ENCODE assay signal across 8 cellular contexts in the genomic region with DNA sequence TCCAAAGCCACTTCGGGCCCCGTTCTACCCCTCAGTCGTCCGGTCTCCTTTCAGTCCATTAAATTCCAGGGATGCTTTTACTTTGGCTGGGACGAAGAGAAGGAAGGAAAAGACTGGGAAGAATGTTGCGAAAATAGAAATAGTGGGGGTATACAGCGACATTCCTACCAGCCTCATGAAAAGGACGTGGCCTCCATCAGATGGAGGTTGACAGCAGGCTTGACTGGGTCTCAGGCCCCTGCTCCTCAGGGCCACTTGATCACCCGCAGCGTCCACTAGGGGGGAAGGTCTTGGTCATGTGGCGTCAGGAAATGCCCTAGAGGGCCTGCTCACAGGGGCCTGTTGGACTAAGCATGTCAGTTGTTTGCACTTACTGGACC. TPM values are rescaled to one million over a fixed set of nuclear protein-coding genes. Genes with fewer than 3 reads are reported as not detected.
DNase-seq lines count a peak whose midpoint lies in the region; ATAC-seq lines count a peak whose summit lies in the region.

No MANE protein-coding gene starts in this region.

- CTCF ChIA-PET in CD8-positive, alpha-beta memory T cell (lab: Charles Lee), result no interaction called here

- H3K27me3 Mint-ChIP-seq in CD8-positive, alpha-beta memory T cell, result peaks cover 1 to 18% of the 10 kb centered on the region in 2 donors
- peaks cover 14% of the 10 kb centered on the region for H3K27me3 Mint-ChIP-seq in activated naive CD8-positive, alpha-beta T cell treated with anti-CD3 and anti-CD28 coated beads, Interleukin-2, amount 10 ng/mL, durations not matched to agents 7 days and 5 days

- H3K4me3 Mint-ChIP-seq in CD8-positive, alpha-beta memory T cell, result peak overlapping the region; percentile 43 to 91 (median 78)
- H3K4me3 Mint-ChIP-seq in activated naive CD8-positive, alpha-beta T cell treated with anti-CD3 and anti-CD28 coated beads, Interleukin-2, amount 10 ng/mL, durations not matched to agents 7 days and 5 days, result peak overlapping the region; percentile 83

- no peaks in the 10 kb centered on the region for H3K36me3 Mint-ChIP-seq in CD8-positive, alpha-beta memory T cell
- no peaks in the 10 kb centered on the region for H3K36me3 Mint-ChIP-seq in activated naive CD8-positive, alpha-beta T cell treated with anti-CD3 and anti-CD28 coated beads, Interleukin-2, amount 10 ng/mL, durations not matched to agents 7 days and 5 days

- peak overlapping the region in 5 of 8 donors; percentile 9 to 82 (median 63) for H3K27ac Mint-ChIP-seq in CD8-positive, alpha-beta memory T cell
- H3K27ac Mint-ChIP-seq in activated naive CD8-positive, alpha-beta T cell treated with anti-CD3 and anti-CD28 coated beads, Interleukin-2, amount 10 ng/mL, durations not matched to agents 7 days and 5 days, result peak overlapping the region; percentile 51

- H3K27ac ChIP-seq in CD8-positive, alpha-beta memory T cell (ENCODE audit: low read depth, low read length), result no peak overlapping the region

- peak overlapping the region; percentile 53 for H3K4me3 ChIP-seq in CD8-positive, alpha-beta memory T cell (ENCODE audit: low read length)

- DNase-seq in CD8-positive, alpha-beta memory T cell, result peak in 2 of 5 donors; percentile 13 to 43
- peak; percentile 26 for DNase-seq in NCI-H774 (lab: John Stamatoyannopoulos, UW)
- DNase-seq in activated naive CD8-positive, alpha-beta T cell treated with anti-CD3 and anti-CD28 coated beads, Interleukin-2, amount 10 ng/mL, durations not matched to agents 7 days and 5 days, result peak; percentile 30
- DNase-seq in cardiac septum (ENCODE audit: low spot score), result peak; percentile 81
- DNase-seq in nucleus accumbens (lab: John Stamatoyannopoulos, UW), result peak in 54 of 56 donors; percentile 19 to 89 (median 68)

- no peaks in the 10 kb centered on the region for H3K36me3 ChIP-seq in CD8-positive, alpha-beta memory T cell (ENCODE audit: insufficient read depth, low read length)

- H3K9me3 Mint-ChIP-seq in CD8-positive, alpha-beta memory T cell, result peaks cover 0 to 7% (median 0%) of the 10 kb centered on the region in 5 donors
- no peaks in the 10 kb centered on the region for H3K9me3 Mint-ChIP-seq in activated naive CD8-positive, alpha-beta T cell treated with anti-CD3 and anti-CD28 coated beads, Interleukin-2, amount 10 ng/mL, durations not matched to agents 7 days and 5 days

- H3K9me3 ChIP-seq in CD8-positive, alpha-beta memory T cell (ENCODE audit: low read length), result no peaks in the 10 kb centered on the region

- peaks cover 9% of the 10 kb centered on the region for H3K4me1 ChIP-seq in CD8-positive, alpha-beta memory T cell (ENCODE audit: insufficient read depth, low read length)

- intact Hi-C loops in cardiac septum (cut with DNase I), result loop anchor here (2.0 to 5.0 kb wide), 2 partner anchors 226 to 381 kb away; no protein-coding TSS in a partner anchor

- POLR2A ChIA-PET in CD8-positive, alpha-beta memory T cell (lab: Charles Lee), result no interaction called here
- POLR2A ChIA-PET in activated naive CD8-positive, alpha-beta T cell treated with anti-CD3 and anti-CD28 coated beads, Interleukin-2, amount 10 ng/mL, durations not matched to agents 7 days and 5 days (lab: Charles Lee), result no interaction called here

- ATAC-seq in GM18909 (IDR thresholded peaks at IDR 0.05; ENCODE audit: poor library complexity, unreplicated experiment) (peak; percentile 47), HG03196 (IDR thresholded peaks at IDR 0.05; ENCODE audit: unreplicated experiment) (peak; percentile 49), GM19328 (IDR thresholded peaks at IDR 0.05; ENCODE audit: unreplicated experiment) (no peak)
- no peak for ATAC-seq in activated naive CD8-positive, alpha-beta T cell treated with anti-CD3 and anti-CD28 coated beads, Interleukin-2, amount 10 ng/mL, durations not matched to agents 7 days and 5 days (ENCODE audit: low read depth)

- H3K27me3 ChIP-seq in CD8-positive, alpha-beta memory T cell (ENCODE audit: insufficient read depth, low read length, poor library complexity, severe bottlenecking), result no peaks in the 10 kb centered on the region

- peaks cover 8 to 9% (median 8%) of the 10 kb centered on the region in 3 donors for H3K4me1 Mint-ChIP-seq in CD8-positive, alpha-beta memory T cell
- H3K4me1 Mint-ChIP-seq in activated naive CD8-positive, alpha-beta T cell treated with anti-CD3 and anti-CD28 coated beads, Interleukin-2, amount 10 ng/mL, durations not matched to agents 7 days and 5 days, result peaks cover 8% of the 10 kb centered on the region

RNA-seq across cellular contexts. Expression of a gene that starts 0.7 kb away (rescaled TPM):
- under 1 TPM; 0.15 to 0.20 TPM for total RNA-seq in CD8-positive, alpha-beta memory T cell
- polyA plus RNA-seq in CD8-positive, alpha-beta memory T cell, result 0.16 TPM
- under 1 TPM; 0.11 to 0.28 TPM for total RNA-seq in activated naive CD8-positive, alpha-beta T cell treated with anti-CD3 and anti-CD28 coated beads, Interleukin-2, amount 10 ng/mL, durations not matched to agents 7 days and 5 days
- 16.1 TPM for total RNA-seq in cardiac septum

Comparison
In these comparisons a context has a peak if more than half of its experiments do, and no peak if none do; other contexts are left out.
1. ATAC-seq: peak in GM18909 (single experiment) and HG03196 (single experiment); none in activated naive CD8-positive, alpha-beta T cell treated with anti-CD3 and anti-CD28 coated beads, Interleukin-2, amount 10 ng/mL, durations not matched to agents 7 days and 5 days (single experiment) and GM19328 (single experiment).
2. RNA of a gene that starts 0.7 kb away (total RNA-seq): 16.1 TPM in cardiac septum (single experiment); 0.11 to 0.28 TPM in activated naive CD8-positive, alpha-beta T cell treated with anti-CD3 and anti-CD28 coated beads, Interleukin-2, amount 10 ng/mL, durations not matched to agents 7 days and 5 days and 0.15 to 0.20 TPM in CD8-positive, alpha-beta memory T cell; every median in the first group is over 10 times any median in the second.